8 cellular contexts compared by ENCODE assay signal in genomic region chr20:60210779-60211617, GRCh38.
A peak's percentile ranks its signal among the peaks of the same experiment; 100 is the strongest.
DNase-seq lines count a peak whose midpoint lies in the region; ATAC-seq, FAIRE-seq and TF ChIP-seq lines count a peak whose summit lies in the region.

No MANE protein-coding gene starts in this region.

- H3K4me3 ChIP-seq in MG63 (no peak overlapping the region), K562 (no peak overlapping the region)

- TF ChIP-seq RAD21 in K562 (CRISPR knock-in tag; conservative IDR thresholded peaks at IDR 0.05 in 1 of 2, IDR thresholded peaks at IDR 0.05 in 1 of 2), result peak; percentile 63 to 81

- H3K4me2 ChIP-seq in K562 (ENCODE audit: insufficient read depth, low read length), result no peak overlapping the region

- no peak for TF ChIP-seq EP300 in K562 (IDR thresholded peaks at IDR 0.05; ENCODE audit: low read length)

- POLR2A ChIA-PET in K562 (lab: Yijun Ruan, JAX), result interaction anchor here (0.6 to 1.0 kb wide), 2 partner anchors 11 to 1348 kb away, joined by 3 read pairs; no protein-coding TSS in a partner anchor

- no peak overlapping the region for H3K27ac ChIP-seq in K562 (ENCODE audit: extremely low read depth, low read depth, low read length)

- no peak overlapping the region for H3K9ac ChIP-seq in K562 (ENCODE audit: insufficient read depth in 1 of 2, low read depth in 2 of 2, low read length in 2 of 2)

- no TSS peak for BruUV-seq in K562 (replicated peaks; lab: Mats Ljungman, UMichigan)

- H3K9me1 ChIP-seq in K562 (ENCODE audit: control insufficient read depth, insufficient read depth, low read length), result no peaks in the 10 kb centered on the region

- no peak overlapping the region for H2AFZ ChIP-seq in K562 (ENCODE audit: low read depth, low read length)

- TF ChIP-seq POLR2A in K562 (conservative IDR thresholded peaks at IDR 0.05), result no peak
- TF ChIP-seq POLR2A in GM18505 (IDR thresholded peaks at IDR 0.05; ENCODE audit: borderline replicate concordance, extremely low read depth, insufficient read depth, insufficient read length), result no peak

- H4K20me1 ChIP-seq in K562 (replicated peaks; ENCODE audit: control insufficient read depth, insufficient read depth, low read length), result no peaks in the 10 kb centered on the region

- H3K36me3 ChIP-seq in MG63, result no peaks in the 10 kb centered on the region
- no peaks in the 10 kb centered on the region for H3K36me3 ChIP-seq in K562 (ENCODE audit: control insufficient read depth, insufficient read depth, low read length)

- peak; percentile 89 for TF ChIP-seq CTCF in AG09319 (IDR thresholded peaks at IDR 0.05; ENCODE audit: low read depth, low read length)
- TF ChIP-seq CTCF in K562 (IDR thresholded peaks at IDR 0.05 in 2 of 3, conservative IDR thresholded peaks at IDR 0.05 in 1 of 3; ENCODE audit: insufficient read depth in 2 of 3, low read depth in 1 of 3, low read length in 3 of 3), result peak; percentile 81 to 90 (median 85)

- intact Hi-C loops in K562 (cut with micrococcal nuclease), result loop anchor here (2.0 to 10.0 kb wide), 3 partner anchors 52 to 1014 kb away; no protein-coding TSS in a partner anchor

- no peaks in the 10 kb centered on the region for H3K27me3 ChIP-seq in MG63
- H3K27me3 ChIP-seq in K562 (ENCODE audit: control insufficient read depth in 2 of 2, insufficient read depth in 2 of 2, low read length in 2 of 2), result peaks cover 0 to 12% of the 10 kb centered on the region in 2 experiments; a peak in 1 of 5 replicates

- H3K9me3 ChIP-seq in MG63 (no peaks in the 10 kb centered on the region), K562 (replicated peaks; ENCODE audit: control insufficient read depth, insufficient read depth, low read depth, low read length) (no peaks in the 10 kb centered on the region)

- no peaks in the 10 kb centered on the region for H3K79me2 ChIP-seq in K562 (ENCODE audit: control insufficient read depth, insufficient read depth, low read length)

- FAIRE-seq in K562 (lab: Jason Lieb, UNC), result peak; percentile 58

- CTCF ChIA-PET in K562 (lab: Yijun Ruan, JAX; ENCODE audit: low intra/inter-chr PET ratio), result interaction anchor here (1.0 kb wide), 1 partner anchor 154 kb away, joined by 3 read pairs; no protein-coding TSS in a partner anchor

- 3% methylated on average over 25 of the region's 25 CpGs for whole genome bisulfite sequencing in K562 (ENCODE audit: insufficient coverage, low coverage, missing lambda C conversion rate)

- no peaks in the 10 kb centered on the region for H3K4me1 ChIP-seq in K562 (replicated peaks in 1 of 2; ENCODE audit: control insufficient read depth in 2 of 2, insufficient read depth in 2 of 2, low read length in 2 of 2)

- ATAC-seq in GM18511 (IDR thresholded peaks at IDR 0.05; ENCODE audit: unreplicated experiment) (peak; percentile 72), K562 (peak; percentile 99), GM18505 (IDR thresholded peaks at IDR 0.05; ENCODE audit: unreplicated experiment) (no peak)

- in situ Hi-C loops in K562 (cut with MboI), result loop anchor here (25.0 kb wide), 1 partner anchor 1676 kb away; no protein-coding TSS in a partner anchor

- peak; percentile 4 for DNase-seq in AG09319 (ENCODE audit: extremely low read depth, low read depth)
- peak; percentile 58 for DNase-seq in MG63
- peak; percentile 37 for DNase-seq in T-helper 9 cell
- peak; percentile 62 to 75 (median 73) for DNase-seq in K562 (ENCODE audit: extremely low read depth in 1 of 4, low spot score in 3 of 4)
- peak; percentile 28 for DNase-seq in iPS DF 19.7 (ENCODE audit: low read depth, low spot score)
- peak; percentile 10 to 53 for DNase-seq in stimulated activated CD4-positive, alpha-beta T cell treated with anti-CD3 and anti-CD28 coated beads, Interleukin-12 subunit alpha, Interleukin-12 subunit beta, amount 100 ng/mL, for 24 hours (ENCODE audit: low read depth in 2 of 2)

TF ChIP-seq in K562, 482 proteins besides CTCF, POLR2A, EP300 and RAD21:
- no peak for TF ChIP-seq CEBPG (CRISPR knock-in tag; IDR thresholded peaks at IDR 0.05)
- no peak for TF ChIP-seq CEBPG (tag; conservative IDR thresholded peaks at IDR 0.05 in 1 of 2, IDR thresholded peaks at IDR 0.05 in 1 of 2)
- TF ChIP-seq, protein P1, sequence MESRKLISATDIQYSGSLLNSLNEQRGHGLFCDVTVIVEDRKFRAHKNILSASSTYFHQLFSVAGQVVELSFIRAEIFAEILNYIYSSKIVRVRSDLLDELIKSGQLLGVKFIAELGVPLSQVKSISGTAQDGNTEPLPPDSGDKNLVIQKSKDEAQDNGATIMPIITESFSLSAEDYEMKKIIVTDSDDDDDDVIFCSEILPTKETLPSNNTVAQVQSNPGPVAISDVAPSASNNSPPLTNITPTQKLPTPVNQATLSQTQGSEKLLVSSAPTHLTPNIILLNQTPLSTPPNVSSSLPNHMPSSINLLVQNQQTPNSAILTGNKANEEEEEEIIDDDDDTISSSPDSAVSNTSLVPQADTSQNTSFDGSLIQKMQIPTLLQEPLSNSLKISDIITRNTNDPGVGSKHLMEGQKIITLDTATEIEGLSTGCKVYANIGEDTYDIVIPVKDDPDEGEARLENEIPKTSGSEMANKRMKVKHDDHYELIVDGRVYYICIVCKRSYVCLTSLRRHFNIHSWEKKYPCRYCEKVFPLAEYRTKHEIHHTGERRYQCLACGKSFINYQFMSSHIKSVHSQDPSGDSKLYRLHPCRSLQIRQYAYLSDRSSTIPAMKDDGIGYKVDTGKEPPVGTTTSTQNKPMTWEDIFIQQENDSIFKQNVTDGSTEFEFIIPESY (CRISPR knock-in tag; IDR thresholded peaks at IDR 0.05), result no peak
- no peak for TF ChIP-seq NUFIP1 (IDR thresholded peaks at IDR 0.05; ENCODE audit: partially characterized antibody)
- no peak for TF ChIP-seq ZBTB9 (CRISPR knock-in tag; IDR thresholded peaks at IDR 0.05)
- TF ChIP-seq ETV6 (IDR thresholded peaks at IDR 0.05; ENCODE audit: borderline replicate concordance in 1 of 2, low read depth in 2 of 2, low read length in 1 of 2), result no peak
- TF ChIP-seq ETV6 (CRISPR knock-in tag; IDR thresholded peaks at IDR 0.05; ENCODE audit: borderline replicate concordance), result no peak
- TF ChIP-seq CEBPB (tag; IDR thresholded peaks at IDR 0.05), result no peak
- TF ChIP-seq MEIS2 (IDR thresholded peaks at IDR 0.05; ENCODE audit: partially characterized antibody), result peak; percentile 68
- TF ChIP-seq PBX2 (CRISPR knock-in tag; IDR thresholded peaks at IDR 0.05; ENCODE audit: low read depth), result peak; percentile 66
- TF ChIP-seq PBX2 (tag; conservative IDR thresholded peaks at IDR 0.05; ENCODE audit: low read depth), result peak; percentile 77
- no peak for TF ChIP-seq HEY1 (CRISPR knock-in tag; IDR thresholded peaks at IDR 0.05; ENCODE audit: borderline replicate concordance)
- peak; percentile 77 for TF ChIP-seq SMC3 (conservative IDR thresholded peaks at IDR 0.05; ENCODE audit: insufficient read depth, low read depth, low read length)
- TF ChIP-seq BHLHE40 (IDR thresholded peaks at IDR 0.05; ENCODE audit: low read length), result 0 out of 2 replicates have a peak, but pooled peaks have one; percentile 23
- TF ChIP-seq STAG1 (CRISPR knock-in tag; IDR thresholded peaks at IDR 0.05; ENCODE audit: borderline replicate concordance), result peak; percentile 55; the same call in 1 of the 2 replicates
- TF ChIP-seq, protein P2, sequence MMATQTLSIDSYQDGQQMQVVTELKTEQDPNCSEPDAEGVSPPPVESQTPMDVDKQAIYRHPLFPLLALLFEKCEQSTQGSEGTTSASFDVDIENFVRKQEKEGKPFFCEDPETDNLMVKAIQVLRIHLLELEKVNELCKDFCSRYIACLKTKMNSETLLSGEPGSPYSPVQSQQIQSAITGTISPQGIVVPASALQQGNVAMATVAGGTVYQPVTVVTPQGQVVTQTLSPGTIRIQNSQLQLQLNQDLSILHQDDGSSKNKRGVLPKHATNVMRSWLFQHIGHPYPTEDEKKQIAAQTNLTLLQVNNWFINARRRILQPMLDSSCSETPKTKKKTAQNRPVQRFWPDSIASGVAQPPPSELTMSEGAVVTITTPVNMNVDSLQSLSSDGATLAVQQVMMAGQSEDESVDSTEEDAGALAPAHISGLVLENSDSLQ (IDR thresholded peaks at IDR 0.05), result peak; percentile 91

Comparison
In these comparisons a context has a peak if more than half of its experiments do, and no peak if none do; other contexts are left out.
1. DNase-seq: peak in every context shown above with its lines; median percentile 73 in K562; 58 in MG63; 37 in T-helper 9 cell; 32 in stimulated activated CD4-positive, alpha-beta T cell treated with anti-CD3 and anti-CD28 coated beads, Interleukin-12 subunit alpha, Interleukin-12 subunit beta, amount 100 ng/mL, for 24 hours; 28 in iPS DF 19.7; 4 in AG09319.